ENCODE assay signal across 28 cellular contexts in genomic region chr14:49761839-49762551, GRCh38.
"Had no signal": no experiment of that assay in that cellular context is flagged by ENCODE, and none has a peak within 500 bp of the region (broad histone marks: within the 10 kb centered on the region; RNA-seq: fewer than 3 reads in every experiment).

No MANE protein-coding gene starts in this region.

- H3K27ac Mint-ChIP-seq: mesothelial cell of epicardium; natural killer cell; nephron progenitor cell; neural progenitor cell; progenitor cell of endocrine pancreas; stimulated activated memory B cell treated with anti-CD40 and anti-IgM and Interleukin-4, amounts not matched to agents 10 μg/mL and 1 μg/mL and 100 μg/mL, for 72 hours had no signal

- DNase-seq: islet precursor cell; left ventricle myocardium inferior; mesendoderm; naive B cell; natural killer cell; nephron progenitor cell; occipital lobe; ovary; stimulated activated CD4-positive, alpha-beta T cell treated with anti-CD3 and anti-CD28 coated beads, Interleukin-1b, Interleukin-23, amount 100 ng/mL, for 48 hours; stimulated activated CD4-positive, alpha-beta T cell treated with anti-CD3 and anti-CD28 coated beads, Interleukin-2, amount 100 ng/mL, for 48 hours; stimulated activated CD4-positive, alpha-beta T cell treated with anti-CD3 and anti-CD28 coated beads, Interleukin-4, amount 100 ng/mL, for 4 hours; stimulated activated CD8-positive, alpha-beta memory T cell treated with anti-CD3 and anti-CD28 coated beads, Interleukin-4, amount 100 ng/mL, for 48 hours; stimulated activated naive CD4-positive, alpha-beta T cell treated with Interleukin-2 at 50 U/mL for 16 hours; stimulated activated naive CD8-positive, alpha-beta T cell treated with anti-CD3 and anti-CD28 coated beads, Interleukin-15, amount 100 ng/mL, for 72 hours; substantia nigra; testis; transverse colon; upper lobe of left lung had no signal

- H3K27me3 ChIP-seq: hepatocyte, neural progenitor cell, neutrophil, ovary, right atrium auricular region, testis, thyroid gland, transverse colon, upper lobe of left lung had no signal

- H3K9me3 Mint-ChIP-seq: mesothelial cell of epicardium; naive B cell; natural killer cell; nephron progenitor cell; neural progenitor cell; stimulated activated memory B cell treated with anti-CD40 and anti-IgM and Interleukin-4, amounts not matched to agents 10 μg/mL and 1 μg/mL and 100 μg/mL, for 72 hours; stimulated activated naive CD8-positive, alpha-beta T cell treated with anti-CD3 and anti-CD28 coated beads, Interleukin-15, amount 100 ng/mL, for 72 hours had no signal

- H3K36me3 ChIP-seq: left ventricle myocardium inferior, neural progenitor cell, neutrophil, ovary, right atrium auricular region, thyroid gland, transverse colon, upper lobe of left lung had no signal

- H3K4me2 ChIP-seq: hepatocyte, neural progenitor cell had no signal

- H3K9me3 ChIP-seq: left ventricle myocardium inferior, neutrophil, ovary, right atrium auricular region, testis, thyroid gland, transverse colon, upper lobe of left lung had no signal

- H3K79me2 ChIP-seq: hepatocyte had no signal

- H3K4me3 ChIP-seq: hepatocyte, left ventricle myocardium inferior, lung, neural progenitor cell, ovary, right atrium auricular region, skin epidermis, testis, thyroid gland, transverse colon, upper lobe of left lung had no signal

- H3K27ac ChIP-seq: hepatocyte, left ventricle myocardium inferior, neural progenitor cell, neutrophil, ovary, right atrium auricular region, skin epidermis, testis, transverse colon, upper lobe of left lung had no signal

- H2AFZ ChIP-seq: hepatocyte, neural progenitor cell had no signal

- H3K36me3 Mint-ChIP-seq: mesothelial cell of epicardium, naive B cell, natural killer cell, neural progenitor cell had no signal

- H3K4me3 Mint-ChIP-seq: mesothelial cell of epicardium; naive B cell; natural killer cell; nephron progenitor cell; neural progenitor cell; stimulated activated memory B cell treated with anti-CD40 and anti-IgM and Interleukin-4, amounts not matched to agents 10 μg/mL and 1 μg/mL and 100 μg/mL, for 72 hours; stimulated activated naive CD8-positive, alpha-beta T cell treated with anti-CD3 and anti-CD28 coated beads, Interleukin-15, amount 100 ng/mL, for 72 hours had no signal

- H3K27me3 Mint-ChIP-seq: naive B cell; stimulated activated memory B cell treated with anti-CD40 and anti-IgM and Interleukin-4, amounts not matched to agents 10 μg/mL and 1 μg/mL and 100 μg/mL, for 72 hours; stimulated activated naive CD8-positive, alpha-beta T cell treated with anti-CD3 and anti-CD28 coated beads, Interleukin-15, amount 100 ng/mL, for 72 hours had no signal
